ENCODE assay signal across 8 cellular contexts in genomic region chr14:67514203-67514607, GRCh38. TPM values are rescaled to one million over a fixed set of nuclear protein-coding genes. Genes with fewer than 3 reads are reported as not detected.
A peak's percentile ranks its signal among the peaks of the same experiment; 100 is the strongest.
DNase-seq lines count a peak whose midpoint lies in the region; ATAC-seq and TF ChIP-seq lines count a peak whose summit lies in the region.

No MANE protein-coding gene starts in this region.

- WGBS in endodermal cell (ENCODE audit: insufficient coverage in 1 of 2, insufficient read length in 1 of 2), 2 experiments: 64 to 78% methylated on average over 7 to 9 of the region's 9 CpGs

- H3K4me1 Mint-ChIP-seq in CD4-positive, alpha-beta T cell (ENCODE audit: low read depth): peaks cover 37% of the 10 kb centered on the region
- peaks cover 2% of the 10 kb centered on the region for H3K4me1 Mint-ChIP-seq in endodermal cell
- peaks cover 15% of the 10 kb centered on the region for H3K4me1 Mint-ChIP-seq in neural progenitor cell

- H3K9me3 ChIP-seq in CD4-positive, alpha-beta T cell (ENCODE audit: control insufficient read depth, low read length): no peaks in the 10 kb centered on the region
- no peaks in the 10 kb centered on the region for H3K9me3 ChIP-seq in endodermal cell (ENCODE audit: control insufficient read depth, low read length)
- H3K9me3 ChIP-seq in neural progenitor cell (ENCODE audit: low read depth): no peaks in the 10 kb centered on the region

- peak overlapping the region; percentile 90 for H3K4me3 Mint-ChIP-seq in CD4-positive, alpha-beta T cell
- H3K4me3 Mint-ChIP-seq in endodermal cell: peak overlapping the region; percentile 62
- H3K4me3 Mint-ChIP-seq in neural progenitor cell: peak overlapping the region; percentile 81

- no peaks in the 10 kb centered on the region for H4K20me1 ChIP-seq in neural progenitor cell (ENCODE audit: low read depth)

- H3K4me1 ChIP-seq in endodermal cell (ENCODE audit: control insufficient read depth, insufficient read depth, low read length) (peaks cover 3% of the 10 kb centered on the region), neural progenitor cell (no peaks in the 10 kb centered on the region)

- H3K27me3 Mint-ChIP-seq in CD4-positive, alpha-beta T cell: no peaks in the 10 kb centered on the region
- peaks cover 67% of the 10 kb centered on the region for H3K27me3 Mint-ChIP-seq in endodermal cell (ENCODE audit: insufficient read depth)
- H3K27me3 Mint-ChIP-seq in neural progenitor cell (ENCODE audit: insufficient read depth, low read depth): peaks cover 37% of the 10 kb centered on the region

- no peak for TF ChIP-seq CTCF in CD4-positive, alpha-beta T cell (IDR thresholded peaks at IDR 0.05)
- no peak for TF ChIP-seq CTCF in endodermal cell (conservative IDR thresholded peaks at IDR 0.05)
- TF ChIP-seq CTCF in neural progenitor cell (IDR thresholded peaks at IDR 0.05): no peak
- TF ChIP-seq CTCF in omental fat pad (IDR thresholded peaks at IDR 0.05): no peak

- no peak overlapping the region for H3K9ac ChIP-seq in endodermal cell (ENCODE audit: extremely low read depth, low read length, poor library complexity, severe bottlenecking)
- no peak overlapping the region for H3K9ac ChIP-seq in neural progenitor cell

- no peaks in the 10 kb centered on the region for H3K79me2 ChIP-seq in neural progenitor cell (ENCODE audit: low read depth)

- H3F3A ChIP-seq in neural progenitor cell (ENCODE audit: low read depth): peaks cover 22% of the 10 kb centered on the region

- CTCF ChIA-PET in CD4-positive, alpha-beta T cell (lab: Charles Lee): interaction anchor here (1.0 kb wide), 1 partner anchor 85 kb away, joined by 3 read pairs; the partner anchor contains the start of gene PIGH

- H3K9me3 Mint-ChIP-seq in CD4-positive, alpha-beta T cell: no peaks in the 10 kb centered on the region
- H3K9me3 Mint-ChIP-seq in endodermal cell (no peaks in the 10 kb centered on the region), neural progenitor cell (no peaks in the 10 kb centered on the region)

- H3K4me3 ChIP-seq in endodermal cell (ENCODE audit: low read length) (peak overlapping the region; percentile 58), neural progenitor cell (peak overlapping the region; percentile 63)

- POLR2A ChIA-PET in CD4-positive, alpha-beta T cell (lab: Charles Lee): interaction anchor here (1.1 to 3.0 kb wide), 3 partner anchors 14 to 25 kb away, joined by 3 to 27 read pairs (median 4); partner anchors contain the start of genes PLEKHH1 and TMEM229B

- peak overlapping the region; percentile 79 for H3K4me2 ChIP-seq in neural progenitor cell

- H3K27ac ChIP-seq in CD4-positive, alpha-beta T cell (ENCODE audit: low read depth, low read length): peak overlapping the region; percentile 58
- H3K27ac ChIP-seq in endodermal cell (ENCODE audit: low read depth, low read length) (no peak overlapping the region), neural progenitor cell (no peak overlapping the region)

- DNase-seq in CD4-positive, alpha-beta T cell: no peak
- DNase-seq in NCI-H1105 treated with DMSO at 0.1 percent for 48 hours (lab: John Stamatoyannopoulos, UW): peak; percentile 13
- DNase-seq in endodermal cell: no peak
- no peak for DNase-seq in neural progenitor cell (ENCODE audit: low spot score)
- no peak for DNase-seq in omental fat pad (ENCODE audit: low spot score)
- no peak for DNase-seq in erythroblast (lab: John Stamatoyannopoulos, UW)

- H3K27ac Mint-ChIP-seq in CD4-positive, alpha-beta T cell: peak overlapping the region; percentile 88
- H3K27ac Mint-ChIP-seq in endodermal cell (peak overlapping the region; percentile 30), neural progenitor cell (no peak overlapping the region)

- intact Hi-C loops in CD4-positive, alpha-beta T cell (cut with DNase I, micrococcal nuclease): loop anchor here in 1 of 2 experiments (10.0 kb wide), 1 partner anchor 49 kb away; no protein-coding TSS in a partner anchor

- H2AFZ ChIP-seq in neural progenitor cell (replicated peaks): no peak overlapping the region

- H3K36me3 ChIP-seq in endodermal cell (ENCODE audit: control insufficient read depth, insufficient read depth, low read length): no peaks in the 10 kb centered on the region
- no peaks in the 10 kb centered on the region for H3K36me3 ChIP-seq in neural progenitor cell

- no peak for ATAC-seq in CD4-positive, alpha-beta T cell (ENCODE audit: poor library complexity)
- ATAC-seq in omental fat pad (ENCODE audit: low FRiP score): no peak
- no peak for ATAC-seq in GM21381 (IDR thresholded peaks at IDR 0.05; ENCODE audit: unreplicated experiment)
- no peak for ATAC-seq in HG02970 (IDR thresholded peaks at IDR 0.05; ENCODE audit: low FRiP score, unreplicated experiment)

- TF ChIP-seq POLR2A in erythroblast (IDR thresholded peaks at IDR 0.05; ENCODE audit: low read length): no peak

- H3K36me3 Mint-ChIP-seq in CD4-positive, alpha-beta T cell (ENCODE audit: low read depth): no peaks in the 10 kb centered on the region
- no peaks in the 10 kb centered on the region for H3K36me3 Mint-ChIP-seq in endodermal cell (ENCODE audit: low read depth)
- H3K36me3 Mint-ChIP-seq in neural progenitor cell: no peaks in the 10 kb centered on the region

- no peaks in the 10 kb centered on the region for H3K27me3 ChIP-seq in CD4-positive, alpha-beta T cell (ENCODE audit: control insufficient read depth, insufficient read depth, low read length)
- H3K27me3 ChIP-seq in endodermal cell (ENCODE audit: control insufficient read depth, insufficient read depth, low read length, poor library complexity, severe bottlenecking) (peaks cover 79% of the 10 kb centered on the region), neural progenitor cell (peaks cover 84% of the 10 kb centered on the region)

RNA-seq across cellular contexts. Expression of gene PLEKHH1, which starts 18.9 kb away (rescaled TPM):
- under 1 TPM; 0.16 to 0.53 TPM for total RNA-seq in CD4-positive, alpha-beta T cell
- total RNA-seq in endodermal cell: 10 to 100 TPM; 59.9 to 61.1 TPM
- 13.3 TPM for polyA plus RNA-seq in endodermal cell (2013, experiment 1 of 2)
- polyA plus RNA-seq in endodermal cell (2013, experiment 2 of 2): 12.7 TPM
- total RNA-seq in neural progenitor cell (ENCODE audit: low replicate concordance): 10.1 and 17.6 TPM in 2 replicates
- 1 to 10 TPM; 1.7 to 7.5 (median 5.5) TPM for total RNA-seq in omental fat pad

RNA-seq across cellular contexts. Expression of gene TMEM229B, which starts 25.7 kb away (rescaled TPM):
- 1 to 10 TPM; 7.1 to 9.1 TPM for total RNA-seq in CD4-positive, alpha-beta T cell
- total RNA-seq in endodermal cell (1 to 10 TPM; 1.1 to 1.5 TPM), neural progenitor cell (ENCODE audit: low replicate concordance) (0.12 TPM in 1 of 2 replicates, not detected in the other), omental fat pad (1 to 10 TPM in 2 of 4 donors, under 1 TPM in 2; 0.84 to 6.6 (median 1.3) TPM)
- polyA plus RNA-seq in endodermal cell (2013, experiment 1 of 2): 0.25 TPM
- 0.37 TPM for polyA plus RNA-seq in endodermal cell (2013, experiment 2 of 2)
